In the genomic region with DNA sequence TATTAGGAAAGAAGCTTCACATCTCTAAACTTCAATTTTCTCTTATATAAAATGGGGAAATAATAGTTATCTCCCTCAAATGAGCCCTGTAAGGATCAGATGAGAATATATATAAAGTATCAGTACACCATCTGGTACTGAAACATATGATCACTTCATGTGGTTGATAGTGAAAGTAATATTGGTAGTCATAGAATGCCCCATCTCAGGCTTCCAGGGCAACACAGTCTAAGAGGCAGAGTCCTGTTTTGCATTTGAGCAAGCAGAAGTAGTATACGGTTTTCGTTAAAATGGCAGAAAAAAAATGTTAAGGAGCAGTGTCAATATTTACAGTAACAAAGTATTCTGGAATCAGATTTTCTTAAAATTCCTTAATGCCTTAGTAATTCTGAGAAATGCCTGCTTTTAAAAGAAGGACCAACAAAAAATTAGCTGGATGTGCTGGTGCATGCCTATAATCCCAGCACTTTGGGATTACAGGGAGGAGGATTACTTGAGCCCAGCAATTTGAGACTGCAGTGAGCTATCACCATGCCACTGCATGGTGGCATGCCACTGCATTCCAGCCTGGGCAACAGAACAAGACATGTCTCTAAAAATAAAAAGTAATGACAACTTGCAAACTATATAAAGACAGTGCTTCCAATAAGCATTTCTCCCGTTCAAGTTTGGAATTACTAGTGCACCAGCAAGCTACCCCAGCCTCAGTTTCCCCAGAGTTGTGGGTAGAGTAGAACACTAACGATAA, we compare ENCODE assay signal across 15 cellular contexts. TPM values are rescaled to one million over a fixed set of nuclear protein-coding genes. Genes with fewer than 3 reads are reported as not detected.
DNase-seq lines count a peak whose midpoint lies in the region; ATAC-seq and TF ChIP-seq lines count a peak whose summit lies in the region.
"Had no signal": no experiment of that assay in that cellular context is flagged by ENCODE, and none has a peak within 500 bp of the region (broad histone marks: within the 10 kb centered on the region; RNA-seq: fewer than 3 reads in every experiment).

No MANE protein-coding gene starts in this region.

- H3K9me3 Mint-ChIP-seq in WTC11, result peaks cover 13% of the 10 kb centered on the region
- H3K9me3 Mint-ChIP-seq: activated naive CD4-positive, alpha-beta T cell treated with anti-CD3 and anti-CD28 coated beads, Interleukin-2, amount 50 U/mL, for 24 hours had no signal

- H3K4me1 Mint-ChIP-seq in WTC11, result no peaks in the 10 kb centered on the region

- CTCF ChIA-PET in WTC11 (lab: Charles Lee), result no interaction called here

- POLR2A ChIA-PET in WTC11 (lab: Charles Lee), result no interaction called here

- ATAC-seq in GM18868 (IDR thresholded peaks at IDR 0.05; ENCODE audit: unreplicated experiment), result peak; percentile 72
- peak; percentile 68 for ATAC-seq in GM21515 (IDR thresholded peaks at IDR 0.05; ENCODE audit: unreplicated experiment)
- peak; percentile 87 for ATAC-seq in HG03159 (IDR thresholded peaks at IDR 0.05; ENCODE audit: unreplicated experiment)
- no peak for ATAC-seq in WTC11
- ATAC-seq: left lobe of liver had no signal

- peaks cover 68% of the 10 kb centered on the region for H3K36me3 Mint-ChIP-seq in WTC11

- H3K27ac Mint-ChIP-seq in WTC11, result no peak overlapping the region
- H3K27ac Mint-ChIP-seq: activated naive CD4-positive, alpha-beta T cell treated with anti-CD3 and anti-CD28 coated beads, Interleukin-2, amount 50 U/mL, for 24 hours had no signal

- H3K27me3 Mint-ChIP-seq in WTC11 (ENCODE audit: low read depth), result no peaks in the 10 kb centered on the region
- H3K27me3 Mint-ChIP-seq: activated naive CD4-positive, alpha-beta T cell treated with anti-CD3 and anti-CD28 coated beads, Interleukin-2, amount 50 U/mL, for 24 hours had no signal

- H3K4me3 Mint-ChIP-seq in WTC11, result no peak overlapping the region
- H3K4me3 Mint-ChIP-seq: activated naive CD4-positive, alpha-beta T cell treated with anti-CD3 and anti-CD28 coated beads, Interleukin-2, amount 50 U/mL, for 24 hours had no signal

- TF ChIP-seq CTCF in WTC11 (IDR thresholded peaks at IDR 0.05), result no peak

- DNase-seq in fibroblast of peridontal ligament (ENCODE audit: extremely low read depth) (peak; percentile 45), DMS 273 (lab: John Stamatoyannopoulos, UW; ENCODE audit: unreplicated experiment) (no peak), kidney tubule cell (ENCODE audit: low spot score) (no peak), ureter (ENCODE audit: low spot score) (no peak), WTC11 (ENCODE audit: low spot score) (no peak)
- DNase-seq: activated CD4-positive, alpha-beta T cell treated with anti-CD3 and anti-CD28 coated beads for 1 hour; dermis blood vessel endothelial cell; MG63; ovary; stimulated activated CD4-positive, alpha-beta T cell treated with anti-CD3 and anti-CD28 coated beads, Interleukin-4, amount 100 ng/mL, for 1 hour had no signal

TF ChIP-seq in WTC11, 78 proteins besides CTCF, POLR2A, EP300 and RAD21:
- TF ChIP-seq KAT7 (CRISPR knock-in tag; IDR thresholded peaks at IDR 0.05; ENCODE audit: borderline replicate concordance) (no peak), TEAD1 (CRISPR knock-in tag; IDR thresholded peaks at IDR 0.05) (no peak), NR3C1 (CRISPR knock-in tag; conservative IDR thresholded peaks at IDR 0.05; ENCODE audit: low read depth) (no peak)
- TF ChIP-seq, protein P1, sequence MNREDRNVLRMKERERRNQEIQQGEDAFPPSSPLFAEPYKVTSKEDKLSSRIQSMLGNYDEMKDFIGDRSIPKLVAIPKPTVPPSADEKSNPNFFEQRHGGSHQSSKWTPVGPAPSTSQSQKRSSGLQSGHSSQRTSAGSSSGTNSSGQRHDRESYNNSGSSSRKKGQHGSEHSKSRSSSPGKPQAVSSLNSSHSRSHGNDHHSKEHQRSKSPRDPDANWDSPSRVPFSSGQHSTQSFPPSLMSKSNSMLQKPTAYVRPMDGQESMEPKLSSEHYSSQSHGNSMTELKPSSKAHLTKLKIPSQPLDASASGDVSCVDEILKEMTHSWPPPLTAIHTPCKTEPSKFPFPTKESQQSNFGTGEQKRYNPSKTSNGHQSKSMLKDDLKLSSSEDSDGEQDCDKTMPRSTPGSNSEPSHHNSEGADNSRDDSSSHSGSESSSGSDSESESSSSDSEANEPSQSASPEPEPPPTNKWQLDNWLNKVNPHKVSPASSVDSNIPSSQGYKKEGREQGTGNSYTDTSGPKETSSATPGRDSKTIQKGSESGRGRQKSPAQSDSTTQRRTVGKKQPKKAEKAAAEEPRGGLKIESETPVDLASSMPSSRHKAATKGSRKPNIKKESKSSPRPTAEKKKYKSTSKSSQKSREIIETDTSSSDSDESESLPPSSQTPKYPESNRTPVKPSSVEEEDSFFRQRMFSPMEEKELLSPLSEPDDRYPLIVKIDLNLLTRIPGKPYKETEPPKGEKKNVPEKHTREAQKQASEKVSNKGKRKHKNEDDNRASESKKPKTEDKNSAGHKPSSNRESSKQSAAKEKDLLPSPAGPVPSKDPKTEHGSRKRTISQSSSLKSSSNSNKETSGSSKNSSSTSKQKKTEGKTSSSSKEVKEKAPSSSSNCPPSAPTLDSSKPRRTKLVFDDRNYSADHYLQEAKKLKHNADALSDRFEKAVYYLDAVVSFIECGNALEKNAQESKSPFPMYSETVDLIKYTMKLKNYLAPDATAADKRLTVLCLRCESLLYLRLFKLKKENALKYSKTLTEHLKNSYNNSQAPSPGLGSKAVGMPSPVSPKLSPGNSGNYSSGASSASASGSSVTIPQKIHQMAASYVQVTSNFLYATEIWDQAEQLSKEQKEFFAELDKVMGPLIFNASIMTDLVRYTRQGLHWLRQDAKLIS (CRISPR knock-in tag; IDR thresholded peaks at IDR 0.05; ENCODE audit: borderline replicate concordance), result no peak

RNA-seq across cellular contexts. Expression of gene KBTBD2, which starts 19.8 kb away (rescaled TPM):
- total RNA-seq in ureter, result 29.4 TPM
- total RNA-seq in WTC11 (2021), result 26.8 to 29.7 TPM (median 28.2 TPM) in 3 replicates
